Comparison of ENCODE assay signal across 17 cellular contexts in genomic region chr22:38296372-38296771, GRCh38.
"Had no signal": no experiment of that assay in that cellular context is flagged by ENCODE, and none has a peak within 500 bp of the region (broad histone marks: within the 10 kb centered on the region; RNA-seq: fewer than 3 reads in every experiment).

No MANE protein-coding gene starts in this region.

- H3K27ac Mint-ChIP-seq: activated naive CD8-positive, alpha-beta T cell treated with anti-CD3 and anti-CD28 coated beads for 36 hours; nephron progenitor cell had no signal

- H3K27me3 Mint-ChIP-seq: activated naive CD8-positive, alpha-beta T cell treated with anti-CD3 and anti-CD28 coated beads for 36 hours had no signal

- DNase-seq: activated CD4-positive, alpha-beta T cell treated with anti-CD3 and anti-CD28 coated beads for 1 hour; activated CD4-positive, alpha-beta T cell treated with anti-CD3 and anti-CD28 coated beads, Interleukin-2, amount 50 U/mL, for 48 hours; activated gamma-delta T cell treated with Interleukin-2 at 50 U/mL for 16 hours; activated naive CD8-positive, alpha-beta T cell treated with anti-CD3 and anti-CD28 coated beads for 36 hours; activated T-cell treated with anti-CD3 and anti-CD28 coated beads, Interleukin-2, amount 50 U/mL, for 4 hours; anterior cingulate cortex; kidney; left ventricle myocardium inferior; mesendoderm; nephron progenitor cell; sigmoid colon; stimulated activated CD4-positive, alpha-beta T cell treated with anti-CD3 and anti-CD28 coated beads, Interleukin-2, amount 100 ng/mL, for 48 hours; stimulated activated naive CD8-positive, alpha-beta T cell treated with anti-CD3 and anti-CD28 coated beads, Interleukin-15, Interleukin-2, amounts not matched to agents 100 U/mL and 50 U/mL, for 24 hours; testis had no signal

- H3K4me1 ChIP-seq: testis, vagina had no signal

- H3K4me1 Mint-ChIP-seq: activated naive CD8-positive, alpha-beta T cell treated with anti-CD3 and anti-CD28 coated beads for 36 hours; nephron progenitor cell had no signal

- H3K4me3 Mint-ChIP-seq: activated naive CD8-positive, alpha-beta T cell treated with anti-CD3 and anti-CD28 coated beads for 36 hours; activated T-cell treated with anti-CD3 and anti-CD28 coated beads, Interleukin-2, amount 50 U/mL, for 4 hours; nephron progenitor cell had no signal

- H3K27ac ChIP-seq: cardiac muscle cell, sigmoid colon, testis, vagina had no signal

- FAIRE-seq: colon, kidney had no signal

- H3K9me3 ChIP-seq: left ventricle myocardium inferior, sigmoid colon, testis, vagina had no signal

- H3K4me3 ChIP-seq: cardiac muscle cell, left ventricle myocardium inferior, sigmoid colon, testis, vagina had no signal

- ATAC-seq: activated T-cell treated with anti-CD3 and anti-CD28 coated beads, Interleukin-2, amount 50 U/mL, for 4 hours; stimulated activated naive CD8-positive, alpha-beta T cell treated with anti-CD3 and anti-CD28 coated beads, Interleukin-15, Interleukin-2, amounts not matched to agents 100 U/mL and 50 U/mL, for 24 hours had no signal

- H3K27me3 ChIP-seq: cardiac muscle cell, sigmoid colon, testis, vagina had no signal

- H3K9me3 Mint-ChIP-seq: activated naive CD8-positive, alpha-beta T cell treated with anti-CD3 and anti-CD28 coated beads for 36 hours; activated T-cell treated with anti-CD3 and anti-CD28 coated beads, Interleukin-2, amount 50 U/mL, for 4 hours; nephron progenitor cell had no signal
